ENCODE assay signal across 16 cellular contexts in genomic region chr2:237993701-237994100, GRCh38. TPM values are rescaled to one million over a fixed set of nuclear protein-coding genes. Genes with fewer than 3 reads are reported as not detected.
DNase-seq lines count a peak whose midpoint lies in the region; ATAC-seq and TF ChIP-seq lines count a peak whose summit lies in the region.
"Had no signal": no experiment of that assay in that cellular context is flagged by ENCODE, and none has a peak within 500 bp of the region (broad histone marks: within the 10 kb centered on the region; RNA-seq: fewer than 3 reads in every experiment).

No MANE protein-coding gene starts in this region.

- H3K27me3 Mint-ChIP-seq in activated CD8-positive, alpha-beta memory T cell treated with anti-CD3 and anti-CD28 coated beads, Interleukin-2, amount 10 ng/mL, durations not matched to agents 7 days and 5 days: no peaks in the 10 kb centered on the region
- H3K27me3 Mint-ChIP-seq in CD8-positive, alpha-beta T cell (ENCODE audit: low read depth): no peaks in the 10 kb centered on the region
- no peaks in the 10 kb centered on the region for H3K27me3 Mint-ChIP-seq in activated T-helper 17 cell treated with anti-CD3 and anti-CD28 coated beads, Interleukin-2, amount 50 U/mL, for 72 hours
- no peaks in the 10 kb centered on the region for H3K27me3 Mint-ChIP-seq in natural killer cell (ENCODE audit: low read depth in 2 of 2)
- H3K27me3 Mint-ChIP-seq: CD4-positive, alpha-beta memory T cell had no signal

- ATAC-seq in activated CD8-positive, alpha-beta memory T cell treated with anti-CD3 and anti-CD28 coated beads, Interleukin-2, amount 10 ng/mL, durations not matched to agents 7 days and 5 days: no peak
- ATAC-seq in CD8-positive, alpha-beta T cell: no peak
- ATAC-seq in activated T-helper 17 cell treated with anti-CD3 and anti-CD28 coated beads, Interleukin-2, amount 50 U/mL, for 72 hours (replicated peaks): no peak
- ATAC-seq in natural killer cell: no peak

- peaks cover 5% of the 10 kb centered on the region for H3K36me3 ChIP-seq in CD8-positive, alpha-beta T cell (ENCODE audit: insufficient read depth, low read length)

- no peaks in the 10 kb centered on the region for H3K9me3 ChIP-seq in CD8-positive, alpha-beta T cell (ENCODE audit: low read length)
- H3K9me3 ChIP-seq: BLaER1 had no signal

- TF ChIP-seq CTCF in CD8-positive, alpha-beta T cell (IDR thresholded peaks at IDR 0.05): no peak
- TF ChIP-seq CTCF in natural killer cell (IDR thresholded peaks at IDR 0.05): no peak

- peaks cover 11% of the 10 kb centered on the region for H3K36me3 Mint-ChIP-seq in activated CD8-positive, alpha-beta memory T cell treated with anti-CD3 and anti-CD28 coated beads, Interleukin-2, amount 10 ng/mL, durations not matched to agents 7 days and 5 days
- peaks cover 41% of the 10 kb centered on the region for H3K36me3 Mint-ChIP-seq in CD8-positive, alpha-beta T cell
- H3K36me3 Mint-ChIP-seq in activated T-helper 17 cell treated with anti-CD3 and anti-CD28 coated beads, Interleukin-2, amount 50 U/mL, for 72 hours (ENCODE audit: low read depth): peaks cover 85% of the 10 kb centered on the region
- H3K36me3 Mint-ChIP-seq in natural killer cell: no peaks in the 10 kb centered on the region

- H3K27me3 ChIP-seq in CD8-positive, alpha-beta T cell (ENCODE audit: insufficient read depth, low read length): no peaks in the 10 kb centered on the region
- H3K27me3 ChIP-seq: BLaER1 had no signal

- peaks cover 14% of the 10 kb centered on the region for H3K4me1 Mint-ChIP-seq in activated CD8-positive, alpha-beta memory T cell treated with anti-CD3 and anti-CD28 coated beads, Interleukin-2, amount 10 ng/mL, durations not matched to agents 7 days and 5 days
- peaks cover 18% of the 10 kb centered on the region for H3K4me1 Mint-ChIP-seq in CD8-positive, alpha-beta T cell (ENCODE audit: low read depth)
- peaks cover 27% of the 10 kb centered on the region for H3K4me1 Mint-ChIP-seq in activated T-helper 17 cell treated with anti-CD3 and anti-CD28 coated beads, Interleukin-2, amount 50 U/mL, for 72 hours
- peaks cover 22 to 32% of the 10 kb centered on the region in 2 donors for H3K4me1 Mint-ChIP-seq in natural killer cell
- H3K4me1 Mint-ChIP-seq: H9 had no signal

- no peak overlapping the region for H3K4me3 Mint-ChIP-seq in activated CD8-positive, alpha-beta memory T cell treated with anti-CD3 and anti-CD28 coated beads, Interleukin-2, amount 10 ng/mL, durations not matched to agents 7 days and 5 days
- H3K4me3 Mint-ChIP-seq in CD8-positive, alpha-beta T cell: no peak overlapping the region
- H3K4me3 Mint-ChIP-seq in activated T-helper 17 cell treated with anti-CD3 and anti-CD28 coated beads, Interleukin-2, amount 50 U/mL, for 72 hours: no peak overlapping the region
- H3K4me3 Mint-ChIP-seq in natural killer cell: no peak overlapping the region
- H3K4me3 Mint-ChIP-seq: CD14-positive monocyte; CD4-positive, alpha-beta memory T cell; H9 had no signal

- CTCF ChIA-PET in activated CD8-positive, alpha-beta memory T cell treated with anti-CD3 and anti-CD28 coated beads, Interleukin-2, amount 10 ng/mL, durations not matched to agents 7 days and 5 days (lab: Charles Lee): no interaction called here
- CTCF ChIA-PET in CD8-positive, alpha-beta T cell (lab: Charles Lee): interaction anchor here (1.1 to 1.4 kb wide), 2 partner anchors 11 to 24 kb away, joined by 3 read pairs; no protein-coding TSS in a partner anchor

- H3K27ac ChIP-seq in CD8-positive, alpha-beta T cell (ENCODE audit: low read depth, low read length): no peak overlapping the region
- H3K27ac ChIP-seq: BLaER1 had no signal

- no peak overlapping the region for H3K27ac Mint-ChIP-seq in activated CD8-positive, alpha-beta memory T cell treated with anti-CD3 and anti-CD28 coated beads, Interleukin-2, amount 10 ng/mL, durations not matched to agents 7 days and 5 days
- peak overlapping the region; percentile 55 for H3K27ac Mint-ChIP-seq in CD8-positive, alpha-beta T cell
- H3K27ac Mint-ChIP-seq in activated T-helper 17 cell treated with anti-CD3 and anti-CD28 coated beads, Interleukin-2, amount 50 U/mL, for 72 hours: peak overlapping the region; percentile 98
- peak overlapping the region; percentile 44 to 98 for H3K27ac Mint-ChIP-seq in natural killer cell
- H3K27ac Mint-ChIP-seq: CD14-positive monocyte had no signal

- H3K4me1 ChIP-seq in CD8-positive, alpha-beta T cell (ENCODE audit: insufficient read depth, low read length): peaks cover 12% of the 10 kb centered on the region

- no peak overlapping the region for H3K4me3 ChIP-seq in CD8-positive, alpha-beta T cell (ENCODE audit: low read depth, low read length)
- H3K4me3 ChIP-seq: BLaER1 had no signal

- POLR2A ChIA-PET in CD8-positive, alpha-beta T cell (lab: Charles Lee): no interaction called here

- intact Hi-C loops in CD8-positive, alpha-beta T cell (cut with DNase I, micrococcal nuclease): no loop called here
- intact Hi-C loops in natural killer cell (cut with micrococcal nuclease): no loop called here

- peak; percentile 19 for DNase-seq in activated CD8-positive, alpha-beta memory T cell treated with anti-CD3 and anti-CD28 coated beads for 24 hours
- no peak for DNase-seq in activated CD8-positive, alpha-beta memory T cell treated with anti-CD3 and anti-CD28 coated beads, Interleukin-2, amount 10 ng/mL, durations not matched to agents 7 days and 5 days
- no peak for DNase-seq in CD8-positive, alpha-beta T cell
- DNase-seq in natural killer cell: no peak
- no peak for DNase-seq in HuH-7 (ENCODE audit: low spot score)
- no peak for DNase-seq in anterior cingulate cortex (lab: John Stamatoyannopoulos, UW)
- no peak for DNase-seq in dermis blood vessel endothelial cell
- DNase-seq: 8988T; Calu3; CD4-positive, alpha-beta memory T cell; DMS79 treated with DMSO at 0.1 percent for 48 hours; GF-D8; H9 had no signal

- no peaks in the 10 kb centered on the region for H3K9me3 Mint-ChIP-seq in activated CD8-positive, alpha-beta memory T cell treated with anti-CD3 and anti-CD28 coated beads, Interleukin-2, amount 10 ng/mL, durations not matched to agents 7 days and 5 days (ENCODE audit: low read depth)
- H3K9me3 Mint-ChIP-seq in CD8-positive, alpha-beta T cell: no peaks in the 10 kb centered on the region
- H3K9me3 Mint-ChIP-seq in activated T-helper 17 cell treated with anti-CD3 and anti-CD28 coated beads, Interleukin-2, amount 50 U/mL, for 72 hours: no peaks in the 10 kb centered on the region
- H3K9me3 Mint-ChIP-seq in natural killer cell: no peaks in the 10 kb centered on the region
- H3K9me3 Mint-ChIP-seq: CD4-positive, alpha-beta memory T cell; H9 had no signal

RNA-seq across cellular contexts. Expression of gene UBE2F, which starts 26.9 kb away (rescaled TPM):
- 10 to 100 TPM; 22.1 to 44.1 TPM for total RNA-seq in activated CD8-positive, alpha-beta memory T cell treated with anti-CD3 and anti-CD28 coated beads, Interleukin-2, amount 10 ng/mL, durations not matched to agents 7 days and 5 days
- total RNA-seq in CD8-positive, alpha-beta T cell: 10 to 100 TPM; 16.5 to 18.4 TPM
- 10 to 100 TPM; 38.9 to 44.7 TPM for total RNA-seq in activated T-helper 17 cell treated with anti-CD3 and anti-CD28 coated beads, Interleukin-2, amount 50 U/mL, for 72 hours
- total RNA-seq in natural killer cell: 100 to 1,000 TPM in 1 of 3 donors, 10 to 100 TPM in 2; 82.4 to 135 (median 96.1) TPM
- 59.0 and 59.4 TPM in 2 replicates for total RNA-seq in dermis blood vessel endothelial cell
